ENCODE assay signal across 8 cellular contexts in genomic region chr15:40108061-40108854, GRCh38. TPM values are rescaled to one million over a fixed set of nuclear protein-coding genes. Genes with fewer than 3 reads are reported as not detected.
DNase-seq lines count a peak whose midpoint lies in the region; ATAC-seq, FAIRE-seq and TF ChIP-seq lines count a peak whose summit lies in the region.

No MANE protein-coding gene starts in this region.

- intact Hi-C loops in activated CD4-positive, alpha-beta T cell treated with anti-CD3 and anti-CD28 coated beads for 36 hours (cut with DNase I, micrococcal nuclease): loop anchor here (1.0 to 5.0 kb wide), 7 partner anchors 46 to 325 kb away; partner anchors contain the start of genes EIF2AK4 (in 1 of the 2), FSIP1 (in 1 of the 2), GPR176 (in 1 of the 2) and SRP14 (in 1 of the 2)
- intact Hi-C loops in K562 (cut with micrococcal nuclease) (loop anchor here (2.0 kb wide), 1 partner anchor 53 kb away; the partner anchor contains the start of gene BUB1B), spleen (cut with DNase I; ENCODE audit: low total_unique reads) (no loop called here)

- CTCF ChIA-PET in activated CD4-positive, alpha-beta T cell treated with anti-CD3 and anti-CD28 coated beads for 36 hours (lab: Charles Lee): interaction anchor here (0.6 to 8.2 kb wide), 9 partner anchors 10 to 147 kb away, joined by 3 to 110 read pairs (median 6); partner anchors contain the start of genes BUB1B and SRP14
- CTCF ChIA-PET in K562 (lab: Yijun Ruan, JAX; ENCODE audit: low intra/inter-chr PET ratio): interaction anchor here (0.6 to 1.9 kb wide), 4 partner anchors 9 to 69 kb away, joined by 3 to 5 read pairs (median 4); no protein-coding TSS in a partner anchor

- DNase-seq in activated CD4-positive, alpha-beta T cell treated with anti-CD3 and anti-CD28 coated beads for 36 hours: peak; percentile 51
- no peak for DNase-seq in activated CD4-positive, alpha-beta T cell treated with anti-CD3 and anti-CD28 coated beads, Interleukin-2, amount 50 U/mL, for 1 hour
- peak; percentile 68 for DNase-seq in LHCN-M2 (ENCODE audit: low read depth)
- DNase-seq in K562 (ENCODE audit: extremely low read depth in 1 of 4, low spot score in 3 of 4): no peak
- DNase-seq in islet precursor cell: peak; percentile 77
- DNase-seq in spleen: no peak
- DNase-seq in 8988T: no peak
- no peak for DNase-seq in ecto neural progenitor cell (ENCODE audit: low spot score)

- TF ChIP-seq POLR2A in K562 (conservative IDR thresholded peaks at IDR 0.05): no peak
- TF ChIP-seq POLR2A in spleen (IDR thresholded peaks at IDR 0.05): no peak

- no peaks in the 10 kb centered on the region for H3K79me2 ChIP-seq in K562 (ENCODE audit: control insufficient read depth, insufficient read depth, low read length)

- TF ChIP-seq EP300 in K562 (IDR thresholded peaks at IDR 0.05; ENCODE audit: low read length): no peak

- H3K4me3 ChIP-seq in K562 (peak overlapping the region; percentile 62), spleen (peak overlapping the region; percentile 55 to 87 (median 79))

- ATAC-seq in activated CD4-positive, alpha-beta T cell treated with anti-CD3 and anti-CD28 coated beads for 36 hours: no peak
- ATAC-seq in K562: no peak

- H3K36me3 Mint-ChIP-seq in activated CD4-positive, alpha-beta T cell treated with anti-CD3 and anti-CD28 coated beads for 36 hours (ENCODE audit: low read depth): no peaks in the 10 kb centered on the region

- TF ChIP-seq CTCF in K562 (IDR thresholded peaks at IDR 0.05 in 2 of 3, conservative IDR thresholded peaks at IDR 0.05 in 1 of 3; ENCODE audit: insufficient read depth in 2 of 3, low read depth in 1 of 3, low read length in 3 of 3) (no peak), spleen (IDR thresholded peaks at IDR 0.05 in 8 of 11, conservative IDR thresholded peaks at IDR 0.05 in 3 of 11) (no peak)

- peak overlapping the region; percentile 34 to 86; a peak in 3 of 4 replicates for H3K9ac ChIP-seq in K562 (ENCODE audit: insufficient read depth in 1 of 2, low read depth in 2 of 2, low read length in 2 of 2)

- no peaks in the 10 kb centered on the region for H3K36me3 ChIP-seq in K562 (ENCODE audit: control insufficient read depth, insufficient read depth, low read length)
- peaks cover 0 to 13% (median 0%) of the 10 kb centered on the region in 6 donors for H3K36me3 ChIP-seq in spleen

- peaks cover 48 to 49% of the 10 kb centered on the region in 2 experiments for H3K4me1 ChIP-seq in K562 (replicated peaks in 1 of 2; ENCODE audit: control insufficient read depth in 2 of 2, insufficient read depth in 2 of 2, low read length in 2 of 2)
- H3K4me1 ChIP-seq in spleen: peaks cover 36 to 63% (median 57%) of the 10 kb centered on the region in 6 donors

- peaks cover 3% of the 10 kb centered on the region for H3K9me1 ChIP-seq in K562 (ENCODE audit: control insufficient read depth, insufficient read depth, low read length)

- no TSS peak for BruUV-seq in K562 (replicated peaks; lab: Mats Ljungman, UMichigan)

- H3K4me2 ChIP-seq in K562 (ENCODE audit: insufficient read depth, low read length): peak overlapping the region; percentile 79

- peaks cover 2% of the 10 kb centered on the region for H3K27me3 Mint-ChIP-seq in activated CD4-positive, alpha-beta T cell treated with anti-CD3 and anti-CD28 coated beads for 36 hours

- peak overlapping the region; percentile 65 for H3K27ac Mint-ChIP-seq in activated CD4-positive, alpha-beta T cell treated with anti-CD3 and anti-CD28 coated beads for 36 hours

- H3K9me3 Mint-ChIP-seq in activated CD4-positive, alpha-beta T cell treated with anti-CD3 and anti-CD28 coated beads for 36 hours (ENCODE audit: low read depth): no peaks in the 10 kb centered on the region

- H3K4me1 Mint-ChIP-seq in activated CD4-positive, alpha-beta T cell treated with anti-CD3 and anti-CD28 coated beads for 36 hours: peaks cover 52% of the 10 kb centered on the region

- peak overlapping the region; percentile 57 for H2AFZ ChIP-seq in K562 (ENCODE audit: low read depth, low read length)

- H3K9me3 ChIP-seq in K562 (replicated peaks; ENCODE audit: control insufficient read depth, insufficient read depth, low read depth, low read length) (no peaks in the 10 kb centered on the region), spleen (no peaks in the 10 kb centered on the region)

- H3K27ac ChIP-seq in K562 (ENCODE audit: extremely low read depth, low read depth, low read length) (no peak overlapping the region), spleen (peak overlapping the region; percentile 48 to 92 (median 86))

- peak overlapping the region; percentile 78 for H3K4me3 Mint-ChIP-seq in activated CD4-positive, alpha-beta T cell treated with anti-CD3 and anti-CD28 coated beads for 36 hours

- FAIRE-seq in K562 (lab: Jason Lieb, UNC): no peak

- in situ Hi-C loops in K562 (cut with MboI): no loop called here

- POLR2A ChIA-PET in activated CD4-positive, alpha-beta T cell treated with anti-CD3 and anti-CD28 coated beads for 36 hours (lab: Charles Lee): interaction anchor here (0.7 to 1.5 kb wide), 3 partner anchors 17 to 63 kb away, joined by 3 read pairs; no protein-coding TSS in a partner anchor
- POLR2A ChIA-PET in K562 (lab: Yijun Ruan, JAX): interaction anchor here (0.6 to 2.6 kb wide), 9 partner anchors 9 to 74 kb away, joined by 3 to 30 read pairs (median 3); no protein-coding TSS in a partner anchor

- WGBS in K562 (ENCODE audit: insufficient coverage, low coverage, missing lambda C conversion rate): 3% methylated on average over 39 of the region's 47 CpGs
- 0 to 2% (median 1%) methylated on average over 15 to 47 of the region's 47 CpGs for WGBS in spleen, 5 donors

- H3K27me3 ChIP-seq in K562 (ENCODE audit: control insufficient read depth in 2 of 2, insufficient read depth in 2 of 2, low read length in 2 of 2) (peaks cover 3% of the 10 kb centered on the region in 2 experiments; a peak in 1 of 5 replicates), spleen (replicated peaks in 1 of 7) (no peaks in the 10 kb centered on the region)

- 0 out of 2 replicates have a peak, but pooled peaks cover 2% of the 10 kb centered on the region for H4K20me1 ChIP-seq in K562 (replicated peaks; ENCODE audit: control insufficient read depth, insufficient read depth, low read length)

- TF ChIP-seq RAD21 in K562 (CRISPR knock-in tag; conservative IDR thresholded peaks at IDR 0.05 in 1 of 2, IDR thresholded peaks at IDR 0.05 in 1 of 2): no peak

RNA-seq across cellular contexts. Expression of gene BMF, which starts 0.4 kb away (rescaled TPM):
- total RNA-seq in activated CD4-positive, alpha-beta T cell treated with anti-CD3 and anti-CD28 coated beads for 36 hours: 1 to 10 TPM; 7.6 to 8.4 TPM
- total RNA-seq in LHCN-M2 (2014; rRNA removed) (3.3 and 8.7 TPM in 2 replicates), K562 (2014; rRNA removed) (0.41 and 0.59 TPM in 2 replicates), K562 (2014; rRNA removed; fragmentation: Illumina TruSeq; extraction: Trizol) (0.25 and 0.32 TPM in 2 replicates), K562 (2015; rRNA removed; fragmentation: Illumina TruSeq; extraction: Trizol) (0.19 and 0.29 TPM in 2 replicates), K562 (2021) (0.56 and 0.91 TPM in 2 replicates), spleen (10 to 100 TPM; 16.9 to 77.9 (median 36.1) TPM)
- polyA plus RNA-seq in LHCN-M2 (2012): 4.0 TPM
- 0.58 and 3.5 TPM in 2 replicates for total RNA-seq in K562 (2011; cell fraction: chromatin; rRNA removed; ENCODE audit: low replicate concordance)
- total RNA-seq in K562 (2011; cell fraction: nucleolus; rRNA removed): 2.5 and 2.8 TPM in 2 replicates
- total RNA-seq in K562 (2011; cell fraction: nucleoplasm; rRNA removed): 0.81 and 1.7 TPM in 2 replicates
- polyA plus RNA-seq in K562 (2011; rRNA removed) (0.35 and 0.59 TPM in 2 replicates), K562 (2014; fragmentation: Illumina TruSeq; extraction: Trizol) (0.52 and 0.87 TPM in 2 replicates), K562 (2014; fragmentation: Nextera tagmentation; extraction: Ambion mirVana) (not detected), K562 (2014; rRNA removed) (0.82 and 0.86 TPM in 2 replicates), spleen (10 to 100 TPM; 25.5 to 33.1 (median 27.7) TPM)
- polyA plus RNA-seq in K562 (2011; cell fraction: cytosol; rRNA removed): 0.49 and 0.56 TPM in 2 replicates
- 0.76 and 0.92 TPM in 2 replicates for polyA plus RNA-seq in K562 (2011; cell fraction: nucleus; rRNA removed)
- polyA plus RNA-seq in K562 (2012): 0.53 and 3.8 TPM in 2 replicates
- 0.54 and 1.1 TPM in 2 replicates for polyA minus RNA-seq in K562 (2011; rRNA and poly(A)+ RNA removed)
- polyA minus RNA-seq in K562 (2011; cell fraction: cytosol; rRNA and poly(A)+ RNA removed): 1.2 TPM in 1 of 2 replicates, not detected in the other
- polyA minus RNA-seq in K562 (2011; cell fraction: nucleus; rRNA and poly(A)+ RNA removed): 0.40 and 1.00 TPM in 2 replicates

RNA-seq across cellular contexts. Expression of gene BUB1B, which starts 52.6 kb away (rescaled TPM):
- 10 to 100 TPM; 95.3 to 99.5 TPM for total RNA-seq in activated CD4-positive, alpha-beta T cell treated with anti-CD3 and anti-CD28 coated beads for 36 hours
- total RNA-seq in LHCN-M2 (2014; rRNA removed) (63.2 and 72.7 TPM in 2 replicates), K562 (2014; rRNA removed) (73.1 and 79.1 TPM in 2 replicates), K562 (2014; rRNA removed; fragmentation: Illumina TruSeq; extraction: Trizol) (89.7 and 95.5 TPM in 2 replicates), K562 (2015; rRNA removed; fragmentation: Illumina TruSeq; extraction: Trizol) (81.0 and 82.2 TPM in 2 replicates), K562 (2021) (72.8 and 75.6 TPM in 2 replicates), spleen (10 to 100 TPM in 3 of 7 donors, 1 to 10 TPM in 4; 3.0 to 11.8 (median 8.5) TPM)
- 16.0 TPM for polyA plus RNA-seq in LHCN-M2 (2012)
- 100 and 246 TPM in 2 replicates for total RNA-seq in K562 (2011; cell fraction: chromatin; rRNA removed; ENCODE audit: low replicate concordance)
- 43.7 and 56.3 TPM in 2 replicates for total RNA-seq in K562 (2011; cell fraction: nucleolus; rRNA removed)
- 69.7 and 78.0 TPM in 2 replicates for total RNA-seq in K562 (2011; cell fraction: nucleoplasm; rRNA removed)
- polyA plus RNA-seq in K562 (2011; rRNA removed) (113 and 118 TPM in 2 replicates), K562 (2014; fragmentation: Illumina TruSeq; extraction: Trizol) (92.6 and 105 TPM in 2 replicates), K562 (2014; fragmentation: Nextera tagmentation; extraction: Ambion mirVana) (10 to 100 TPM; 28.7 to 43.3 TPM), K562 (2014; rRNA removed) (93.4 and 94.2 TPM in 2 replicates), spleen (1 to 10 TPM; 1.2 to 4.7 (median 2.3) TPM)
- polyA plus RNA-seq in K562 (2011; cell fraction: cytosol; rRNA removed): 21.6 and 38.9 TPM in 2 replicates
- 208 and 313 TPM in 2 replicates for polyA plus RNA-seq in K562 (2011; cell fraction: nucleus; rRNA removed)
- polyA plus RNA-seq in K562 (2012): 46.2 and 52.2 TPM in 2 replicates
- 80.8 and 91.4 TPM in 2 replicates for polyA minus RNA-seq in K562 (2011; rRNA and poly(A)+ RNA removed)
- 26.2 and 37.5 TPM in 2 replicates for polyA minus RNA-seq in K562 (2011; cell fraction: cytosol; rRNA and poly(A)+ RNA removed)
- 50.5 and 120 TPM in 2 replicates for polyA minus RNA-seq in K562 (2011; cell fraction: nucleus; rRNA and poly(A)+ RNA removed)

Comparison
In these comparisons a context has a peak if more than half of its experiments do, and no peak if none do; other contexts are left out.
1. DNase-seq: peak in activated CD4-positive, alpha-beta T cell treated with anti-CD3 and anti-CD28 coated beads for 36 hours (single experiment), LHCN-M2 (single experiment) and islet precursor cell (single experiment); none in activated CD4-positive, alpha-beta T cell treated with anti-CD3 and anti-CD28 coated beads, Interleukin-2, amount 50 U/mL, for 1 hour (single experiment), K562 (0 of 4), spleen (single experiment), 8988T (single experiment) and ecto neural progenitor cell (single experiment).